ENCODE assay signal across 8 cellular contexts in genomic region chr13:44273991-44274810, GRCh38.
DNase-seq lines count a peak whose midpoint lies in the region; ATAC-seq and TF ChIP-seq lines count a peak whose summit lies in the region.

No MANE protein-coding gene starts in this region.

- 30 to 36% (median 32%) methylated on average over 6 of the region's 6 CpGs for WGBS in ovary, 3 donors

- no peaks in the 10 kb centered on the region for H3K9me3 ChIP-seq in ovary

- DNase-seq in AG10803 (ENCODE audit: low read depth) (peak; percentile 55), epithelial cell of proximal tubule (ENCODE audit: low read depth) (no peak), ovary (peak in 1 of 5 donors; percentile 23), NCI-H187 treated with DMSO at 0.1 percent for 48 hours (lab: John Stamatoyannopoulos, UW) (no peak), substantia nigra (lab: John Stamatoyannopoulos, UW) (no peak)
- peak; percentile 11 for DNase-seq in T-helper 2 cell treated with Interferon-gamma antibody and Interleukin-4, amounts not matched to agents 5 μg/mL and 100 μg/mL, for 36 hours (ENCODE audit: low spot score)

- H3K4me1 Mint-ChIP-seq in T-helper 2 cell treated with Interferon-gamma antibody and Interleukin-4, amounts not matched to agents 5 μg/mL and 100 μg/mL, for 36 hours (ENCODE audit: low read depth): peaks cover 22% of the 10 kb centered on the region

- peak overlapping the region; percentile 71 for H3K4me3 Mint-ChIP-seq in T-helper 2 cell treated with Interferon-gamma antibody and Interleukin-4, amounts not matched to agents 5 μg/mL and 100 μg/mL, for 36 hours

- peak; percentile 25 for TF ChIP-seq POLR2A in ovary (IDR thresholded peaks at IDR 0.05)

- TF ChIP-seq EP300 in ovary (IDR thresholded peaks at IDR 0.05): peak; percentile 22

- H3K4me3 ChIP-seq in AG10803 (ENCODE audit: low read length) (peak overlapping the region; percentile 12), epithelial cell of proximal tubule (ENCODE audit: low read depth, low read length) (peak overlapping the region; percentile 5), ovary (peak overlapping the region; percentile 15)

- H3K27ac Mint-ChIP-seq in T-helper 2 cell treated with Interferon-gamma antibody and Interleukin-4, amounts not matched to agents 5 μg/mL and 100 μg/mL, for 36 hours: peak overlapping the region; percentile 70

- no peaks in the 10 kb centered on the region for H3K27me3 ChIP-seq in ovary

- H3K27ac ChIP-seq in ovary (peak overlapping the region in 1 of 2 donors; percentile 69), substantia nigra (ENCODE audit: low read depth, low read length, poor library complexity, severe bottlenecking) (no peak overlapping the region)

- H3K9me3 Mint-ChIP-seq in T-helper 2 cell treated with Interferon-gamma antibody and Interleukin-4, amounts not matched to agents 5 μg/mL and 100 μg/mL, for 36 hours: peaks cover 10% of the 10 kb centered on the region

- peaks cover 8% of the 10 kb centered on the region for H3K36me3 Mint-ChIP-seq in T-helper 2 cell treated with Interferon-gamma antibody and Interleukin-4, amounts not matched to agents 5 μg/mL and 100 μg/mL, for 36 hours (ENCODE audit: low read depth)

- ATAC-seq in GM18873 (IDR thresholded peaks at IDR 0.05; ENCODE audit: low FRiP score, unreplicated experiment): peak; percentile 88
- peak; percentile 84 for ATAC-seq in HG03108 (IDR thresholded peaks at IDR 0.05; ENCODE audit: unreplicated experiment)

- H3K27me3 Mint-ChIP-seq in T-helper 2 cell treated with Interferon-gamma antibody and Interleukin-4, amounts not matched to agents 5 μg/mL and 100 μg/mL, for 36 hours (ENCODE audit: low read depth): peaks cover 13% of the 10 kb centered on the region

- no peak for TF ChIP-seq CTCF in AG10803 (conservative IDR thresholded peaks at IDR 0.05; ENCODE audit: low read length)
- no peak for TF ChIP-seq CTCF in epithelial cell of proximal tubule (conservative IDR thresholded peaks at IDR 0.05; ENCODE audit: low read depth, low read length)
- no peak for TF ChIP-seq CTCF in ovary (IDR thresholded peaks at IDR 0.05)

- intact Hi-C loops in ovary (cut with DNase I): no loop called here

- peaks cover 8% of the 10 kb centered on the region for H3K4me1 ChIP-seq in ovary (ENCODE audit: insufficient read depth)

- H3K36me3 ChIP-seq in ovary: no peaks in the 10 kb centered on the region

Comparison
In these comparisons a context has a peak if more than half of its experiments do, and no peak if none do; other contexts are left out.
1. DNase-seq: peak in AG10803 (single experiment) and T-helper 2 cell treated with Interferon-gamma antibody and Interleukin-4, amounts not matched to agents 5 μg/mL and 100 μg/mL, for 36 hours (single experiment); none in epithelial cell of proximal tubule (single experiment), NCI-H187 treated with DMSO at 0.1 percent for 48 hours (single experiment) and substantia nigra (0 of 49).
2. Peak in every context shown above with its lines, with median percentiles within 50 percentile points of each other: H3K4me3 ChIP-seq.